14 cellular contexts compared by ENCODE assay signal in genomic region chr5:37184748-37185364, GRCh38.
DNase-seq lines count a peak whose midpoint lies in the region; ATAC-seq and TF ChIP-seq lines count a peak whose summit lies in the region.
"Had no signal": no experiment of that assay in that cellular context is flagged by ENCODE, and none has a peak within 500 bp of the region (broad histone marks: within the 10 kb centered on the region; RNA-seq: fewer than 3 reads in every experiment).

No MANE protein-coding gene starts in this region.

- no peaks in the 10 kb centered on the region for H3F3A ChIP-seq in MM.1S (ENCODE audit: insufficient read depth, low read length)

- ATAC-seq in GM18858 (IDR thresholded peaks at IDR 0.05; ENCODE audit: unreplicated experiment) = peak; percentile 81
- peak; percentile 83 for ATAC-seq in GM21381 (IDR thresholded peaks at IDR 0.05; ENCODE audit: unreplicated experiment)
- peak; percentile 66 for ATAC-seq in HG03045 (IDR thresholded peaks at IDR 0.05; ENCODE audit: unreplicated experiment)
- ATAC-seq: activated naive CD8-positive, alpha-beta T cell treated with anti-CD3 and anti-CD28 coated beads, Interleukin-2, amount 50 U/mL, for 24 hours; right cardiac atrium had no signal

- no peaks in the 10 kb centered on the region for H3K9me2 ChIP-seq in MM.1S (replicated peaks; ENCODE audit: insufficient read depth, low read length)

- H2AFZ ChIP-seq in OCI-LY3 (ENCODE audit: low read depth, low read length) = no peak overlapping the region
- H2AFZ ChIP-seq in MM.1S (ENCODE audit: low read length) = no peak overlapping the region
- H2AFZ ChIP-seq: hepatocyte had no signal

- H3K4me2 ChIP-seq in OCI-LY3 (ENCODE audit: low read length) (peak overlapping the region; percentile 16; the same call in 1 of the 2 replicates), MM.1S (ENCODE audit: low read depth, low read length) (no peak overlapping the region)
- H3K4me2 ChIP-seq: hepatocyte, KMS-11 had no signal

- H3K4me3 ChIP-seq in OCI-LY3 (ENCODE audit: low read length) (no peak overlapping the region), prostate gland (no peak overlapping the region), MM.1S (ENCODE audit: low read length) (no peak overlapping the region)
- H3K4me3 ChIP-seq: hepatocyte had no signal

- WGBS in prostate gland = 89% methylated on average over 4 of the region's 4 CpGs

- no peaks in the 10 kb centered on the region for H3K79me2 ChIP-seq in OCI-LY3 (ENCODE audit: low read length)
- no peaks in the 10 kb centered on the region for H3K79me2 ChIP-seq in MM.1S (ENCODE audit: low read length)
- H3K79me2 ChIP-seq: hepatocyte had no signal

- DNase-seq in prostate gland (ENCODE audit: low spot score) (no peak), SW480 (ENCODE audit: low spot score) (no peak), NCI-H1048 (lab: John Stamatoyannopoulos, UW) (no peak), MM.1S (no peak)
- DNase-seq: activated naive CD8-positive, alpha-beta T cell treated with anti-CD3 and anti-CD28 coated beads, Interleukin-2, amount 50 U/mL, for 24 hours; COR-L47; endodermal cell; right cardiac atrium had no signal

- intact Hi-C loops in prostate gland (cut with DNase I) = no loop called here

- TF ChIP-seq POLR2A in prostate gland (IDR thresholded peaks at IDR 0.05) = no peak

- no peaks in the 10 kb centered on the region for H3K9me3 ChIP-seq in OCI-LY3 (ENCODE audit: insufficient read depth, low read length)
- no peaks in the 10 kb centered on the region for H3K9me3 ChIP-seq in prostate gland
- H3K9me3 ChIP-seq in MM.1S (replicated peaks; ENCODE audit: insufficient read depth, low read length) = no peaks in the 10 kb centered on the region

- H3K4me1 ChIP-seq in OCI-LY3 (ENCODE audit: low read length) (peaks cover 19% of the 10 kb centered on the region), prostate gland (replicated peaks) (no peaks in the 10 kb centered on the region), MM.1S (ENCODE audit: low read length) (peaks cover 4% of the 10 kb centered on the region; the same call in 1 of the 2 replicates)

- H4K20me1 ChIP-seq in OCI-LY3 (ENCODE audit: insufficient read depth, low read length) (no peaks in the 10 kb centered on the region), MM.1S (ENCODE audit: insufficient read depth, low read length) (no peaks in the 10 kb centered on the region)

- H3K36me3 ChIP-seq in OCI-LY3 (replicated peaks; ENCODE audit: low read depth, low read length) (peaks cover 9% of the 10 kb centered on the region), prostate gland (no peaks in the 10 kb centered on the region), MM.1S (replicated peaks; ENCODE audit: insufficient read depth, low read length) (no peaks in the 10 kb centered on the region)

- H3K27me3 ChIP-seq in OCI-LY3 (ENCODE audit: low read depth, low read length) (no peaks in the 10 kb centered on the region), prostate gland (replicated peaks; ENCODE audit: insufficient read depth) (no peaks in the 10 kb centered on the region), MM.1S (replicated peaks; ENCODE audit: insufficient read depth, low read length) (no peaks in the 10 kb centered on the region)
- H3K27me3 ChIP-seq: hepatocyte had no signal

- TF ChIP-seq CTCF in OCI-LY3 (IDR thresholded peaks at IDR 0.05; ENCODE audit: low read depth, low read length) = no peak
- no peak for TF ChIP-seq CTCF in prostate gland (IDR thresholded peaks at IDR 0.05)
- TF ChIP-seq CTCF in MM.1S (IDR thresholded peaks at IDR 0.05; ENCODE audit: low read length) = no peak

- H3K9ac ChIP-seq in OCI-LY3 (ENCODE audit: low read length) = no peak overlapping the region
- H3K9ac ChIP-seq in MM.1S (ENCODE audit: low read length) = no peak overlapping the region
- H3K9ac ChIP-seq: KMS-11 had no signal

- H3K27ac ChIP-seq in OCI-LY3 (ENCODE audit: low read length) (no peak overlapping the region), prostate gland (no peak overlapping the region), MM.1S (ENCODE audit: low read length) (no peak overlapping the region)
- H3K27ac ChIP-seq: hepatocyte, KMS-11 had no signal
